16 cellular contexts compared by ENCODE assay signal in genomic region chr12:116033765-116034164, GRCh38.
DNase-seq lines count a peak whose midpoint lies in the region; ATAC-seq, FAIRE-seq and TF ChIP-seq lines count a peak whose summit lies in the region.
"Had no signal": no experiment of that assay in that cellular context is flagged by ENCODE, and none has a peak within 500 bp of the region (broad histone marks: within the 10 kb centered on the region; RNA-seq: fewer than 3 reads in every experiment).

No MANE protein-coding gene starts in this region.

- FAIRE-seq in HTR-8/SVneo (lab: Jason Lieb, UNC): no peak
- FAIRE-seq: H1, HepG2 had no signal

- DNase-seq in NCI-H510A treated with DMSO at 0.1 percent for 48 hours (lab: John Stamatoyannopoulos, UW): peak; percentile 19
- no peak for DNase-seq in NCI-H510A (lab: John Stamatoyannopoulos, UW)
- DNase-seq in chondrocyte (ENCODE audit: low spot score): no peak
- DNase-seq in mesothelial cell of epicardium (ENCODE audit: low spot score in 2 of 2, unreplicated experiment in 2 of 2): no peak
- DNase-seq in HTR-8/SVneo (ENCODE audit: insufficient read length, low spot score): no peak
- DNase-seq in endodermal cell: no peak
- DNase-seq: CD8-positive, alpha-beta T cell; COR-L47; DMS 273 treated with DMSO at 0.1 percent for 48 hours; GF-D8; H9 had no signal

- H3K4me3 Mint-ChIP-seq in chondrocyte (ENCODE audit: unreplicated experiment): no peak overlapping the region
- no peak overlapping the region for H3K4me3 Mint-ChIP-seq in mesothelial cell of epicardium
- no peak overlapping the region for H3K4me3 Mint-ChIP-seq in endodermal cell
- H3K4me3 Mint-ChIP-seq: B cell; CD8-positive, alpha-beta T cell; H9 had no signal

- no peak overlapping the region for H3K27ac ChIP-seq in endodermal cell (ENCODE audit: low read depth, low read length)
- H3K27ac ChIP-seq: BLaER1 treated with 17β-estradiol and CSF1 and Interleukin-3, amounts not matched to agents 10 nM and 100 nM had no signal

- H3K9me3 Mint-ChIP-seq in chondrocyte (ENCODE audit: low read depth): peaks cover 5% of the 10 kb centered on the region
- peaks cover 15% of the 10 kb centered on the region for H3K9me3 Mint-ChIP-seq in mesothelial cell of epicardium
- peaks cover 8% of the 10 kb centered on the region for H3K9me3 Mint-ChIP-seq in endodermal cell

- H3K27ac Mint-ChIP-seq in chondrocyte (ENCODE audit: unreplicated experiment) (peak overlapping the region; percentile 13), mesothelial cell of epicardium (peak overlapping the region; percentile 77), endodermal cell (no peak overlapping the region)
- H3K27ac Mint-ChIP-seq: B cell; CD8-positive, alpha-beta T cell had no signal

- H3K4me1 Mint-ChIP-seq in chondrocyte (ENCODE audit: low read depth) (peaks cover 48% of the 10 kb centered on the region), mesothelial cell of epicardium (peaks cover 33% of the 10 kb centered on the region), endodermal cell (peaks cover under 1% of the 10 kb centered on the region)

- no peaks in the 10 kb centered on the region for H3K36me3 ChIP-seq in endodermal cell (ENCODE audit: control insufficient read depth, insufficient read depth, low read length)

- no peaks in the 10 kb centered on the region for H3K36me3 Mint-ChIP-seq in chondrocyte (ENCODE audit: low read depth)
- H3K36me3 Mint-ChIP-seq in mesothelial cell of epicardium: peaks cover 12% of the 10 kb centered on the region
- H3K36me3 Mint-ChIP-seq in endodermal cell (ENCODE audit: low read depth): peaks cover 7% of the 10 kb centered on the region

- WGBS in endodermal cell (ENCODE audit: insufficient coverage in 1 of 2, insufficient read length in 1 of 2), 2 experiments: 93 to 95% methylated on average over 3 of the region's 3 CpGs

- no peaks in the 10 kb centered on the region for H3K27me3 ChIP-seq in endodermal cell (ENCODE audit: control insufficient read depth, insufficient read depth, low read length, poor library complexity, severe bottlenecking)
- H3K27me3 ChIP-seq: BLaER1 treated with 17β-estradiol and CSF1 and Interleukin-3, amounts not matched to agents 10 nM and 100 nM had no signal

- H3K9me3 ChIP-seq in endodermal cell (ENCODE audit: control insufficient read depth, low read length): peaks cover 4% of the 10 kb centered on the region

- no peak for ATAC-seq in GM18520 (IDR thresholded peaks at IDR 0.05; ENCODE audit: unreplicated experiment)
- ATAC-seq: CD8-positive, alpha-beta T cell; HepG2 had no signal

- H3K9ac ChIP-seq in endodermal cell (ENCODE audit: extremely low read depth, low read length, poor library complexity, severe bottlenecking): no peak overlapping the region
- H3K9ac ChIP-seq: BLaER1 treated with 17β-estradiol and CSF1 and Interleukin-3, amounts not matched to agents 10 nM and 100 nM had no signal

- no peak for TF ChIP-seq CTCF in chondrocyte (IDR thresholded peaks at IDR 0.05)
- TF ChIP-seq CTCF in mesothelial cell of epicardium (IDR thresholded peaks at IDR 0.05; ENCODE audit: unreplicated experiment): no peak
- TF ChIP-seq CTCF in endodermal cell (conservative IDR thresholded peaks at IDR 0.05): no peak

- H3K27me3 Mint-ChIP-seq in chondrocyte (ENCODE audit: low read depth) (no peaks in the 10 kb centered on the region), mesothelial cell of epicardium (ENCODE audit: low read depth) (no peaks in the 10 kb centered on the region), endodermal cell (ENCODE audit: insufficient read depth) (no peaks in the 10 kb centered on the region)
- H3K27me3 Mint-ChIP-seq: B cell had no signal

- H3K4me3 ChIP-seq in endodermal cell (ENCODE audit: low read length): no peak overlapping the region
- H3K4me3 ChIP-seq: BLaER1 treated with 17β-estradiol and CSF1 and Interleukin-3, amounts not matched to agents 10 nM and 100 nM had no signal

- no peaks in the 10 kb centered on the region for H3K4me1 ChIP-seq in endodermal cell (ENCODE audit: control insufficient read depth, insufficient read depth, low read length)
